14 cellular contexts compared by ENCODE assay signal in the genomic region with DNA sequence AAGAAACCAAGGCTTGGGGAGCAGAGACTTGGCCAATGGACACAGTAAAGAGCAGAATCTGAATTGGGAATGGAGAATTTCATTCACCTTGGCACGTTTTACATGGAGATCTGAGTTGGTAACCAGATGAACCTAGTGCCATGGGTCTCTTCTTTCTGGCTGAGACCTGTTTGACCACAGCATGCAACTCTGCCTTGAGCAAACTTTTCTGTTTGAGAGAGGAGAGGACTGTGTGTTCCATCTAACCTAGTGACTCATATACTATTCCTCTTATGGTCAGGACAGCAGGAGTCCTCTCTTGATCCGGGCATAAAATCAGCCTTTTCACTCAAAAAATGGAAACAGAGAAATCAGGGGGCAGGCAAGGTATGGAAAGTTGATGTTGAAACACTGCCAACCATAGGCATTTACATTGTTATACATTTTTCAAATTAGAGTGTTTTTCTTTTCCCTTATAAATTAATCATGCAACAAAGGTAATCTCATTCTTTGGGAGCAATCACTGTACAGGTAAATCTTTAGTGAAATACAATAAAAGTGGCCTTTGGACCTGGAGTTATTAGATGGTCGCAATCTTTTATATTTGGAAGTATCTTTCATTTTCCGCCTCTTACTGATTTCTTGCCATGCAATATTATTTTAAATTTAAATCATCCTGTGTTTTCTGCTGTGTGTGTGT.
A peak's percentile ranks its signal among the peaks of the same experiment; 100 is the strongest.
DNase-seq lines count a peak whose midpoint lies in the region; ATAC-seq and TF ChIP-seq lines count a peak whose summit lies in the region.
"Had no signal": no experiment of that assay in that cellular context is flagged by ENCODE, and none has a peak within 500 bp of the region (broad histone marks: within the 10 kb centered on the region; RNA-seq: fewer than 3 reads in every experiment).

No MANE protein-coding gene starts in this region.

- no peak overlapping the region for H3K23ac ChIP-seq in trophoblast cell (ENCODE audit: low read length)

- H3K79me2 ChIP-seq in trophoblast cell (ENCODE audit: control insufficient read depth, insufficient read depth, low read length, poor library complexity), result no peaks in the 10 kb centered on the region

- H3K4me3 ChIP-seq in AG04450 (ENCODE audit: low read depth, low read length), result no peak overlapping the region
- no peak overlapping the region for H3K4me3 ChIP-seq in SJSA1
- no peak overlapping the region for H3K4me3 ChIP-seq in fibroblast of mammary gland (ENCODE audit: control insufficient read depth, low read depth, low read length)
- H3K4me3 ChIP-seq in trophoblast cell (ENCODE audit: low read depth, low read length), result no peak overlapping the region
- H3K4me3 ChIP-seq: MG63, spleen had no signal

- no peak overlapping the region for H3K14ac ChIP-seq in trophoblast cell (ENCODE audit: low read length)

- no peaks in the 10 kb centered on the region for H3K36me3 ChIP-seq in SJSA1
- H3K36me3 ChIP-seq in trophoblast cell (ENCODE audit: control insufficient read depth in 1 of 2, insufficient read depth in 2 of 2, low read length in 2 of 2), result peaks cover 2 to 18% of the 10 kb centered on the region in 2 experiments
- H3K36me3 ChIP-seq: MG63 had no signal

- H2BK12ac ChIP-seq in trophoblast cell (ENCODE audit: low read length), result peak overlapping the region; percentile 24

- no peak overlapping the region for H2BK5ac ChIP-seq in trophoblast cell (ENCODE audit: low read depth, low read length, poor library complexity)

- TF ChIP-seq CTCF in AG04450 (IDR thresholded peaks at IDR 0.05; ENCODE audit: low read depth, low read length) (no peak), fibroblast of mammary gland (conservative IDR thresholded peaks at IDR 0.05; ENCODE audit: control insufficient read depth, insufficient read depth, low read depth, low read length) (no peak)

- no peak overlapping the region for H3K18ac ChIP-seq in trophoblast cell (ENCODE audit: low read length)

- H3K4me1 ChIP-seq in SJSA1 (replicated peaks) (peaks cover 42% of the 10 kb centered on the region), trophoblast cell (ENCODE audit: control insufficient read depth in 1 of 2, insufficient read depth in 2 of 2, low read length in 2 of 2) (peaks cover 6 to 14% of the 10 kb centered on the region in 2 experiments)

- no CpG with 5 or more reads among the region's 4 CpGs for WGBS in trophoblast cell (ENCODE audit: extremely low coverage, insufficient coverage, insufficient read length)

- H2AK5ac ChIP-seq in trophoblast cell (ENCODE audit: low read length), result no peak overlapping the region

- H3K9ac ChIP-seq in trophoblast cell (ENCODE audit: low read length), result no peak overlapping the region

- peaks cover 3% of the 10 kb centered on the region for H3K79me1 ChIP-seq in trophoblast cell (ENCODE audit: low read length)

- no peak overlapping the region for H3K4me2 ChIP-seq in trophoblast cell (ENCODE audit: low read length)

- H4K12ac ChIP-seq in trophoblast cell (ENCODE audit: low read depth, low read length), result no peak overlapping the region

- no peaks in the 10 kb centered on the region for H3K27me3 ChIP-seq in AG04450 (ENCODE audit: control insufficient read depth, insufficient read depth, low read length)
- H3K27me3 ChIP-seq in SJSA1 (replicated peaks), result no peaks in the 10 kb centered on the region
- no peaks in the 10 kb centered on the region for H3K27me3 ChIP-seq in trophoblast cell (ENCODE audit: insufficient read depth, low read length)
- H3K27me3 ChIP-seq: MG63 had no signal

- ATAC-seq in HG03520 (IDR thresholded peaks at IDR 0.05; ENCODE audit: unreplicated experiment), result no peak
- ATAC-seq: natural killer cell had no signal

- DNase-seq in AG04450 (ENCODE audit: low read depth, low spot score), result no peak
- peak in 1 of 2 experiments; percentile 32 for DNase-seq in SJSA1 (ENCODE audit: low read depth in 1 of 2, low spot score in 2 of 2)
- DNase-seq in fibroblast of mammary gland (ENCODE audit: low read depth), result peak; percentile 75
- no peak for DNase-seq in trophoblast cell
- DNase-seq in occipital lobe (lab: John Stamatoyannopoulos, UW), result no peak
- no peak for DNase-seq in activated naive CD4-positive, alpha-beta T cell treated with anti-CD3 and anti-CD28 coated beads, Interleukin-2, amount 50 U/mL, for 16 hours
- DNase-seq in nucleus accumbens (lab: John Stamatoyannopoulos, UW), result no peak
- DNase-seq: activated CD8-positive, alpha-beta memory T cell treated with anti-CD3 and anti-CD28 coated beads, Interleukin-2, amount 50 U/mL, for 48 hours; H7; MG63; natural killer cell; spleen; SW 1271 had no signal

- CTCF ChIA-PET in AG04450 (lab: Charles Lee), result interaction anchor here (0.7 to 1.2 kb wide), 5 partner anchors 9 to 157 kb away, joined by 3 to 6 read pairs (median 3); no protein-coding TSS in a partner anchor

- H4K8ac ChIP-seq in trophoblast cell (ENCODE audit: low read depth, low read length), result no peak overlapping the region

- peak overlapping the region; percentile 53 for H3K27ac ChIP-seq in AG04450 (ENCODE audit: low read depth, low read length)
- peak overlapping the region; percentile 61; the same call in 1 of the 2 replicates for H3K27ac ChIP-seq in SJSA1
- no peak overlapping the region for H3K27ac ChIP-seq in trophoblast cell (ENCODE audit: low read depth, low read length)
- H3K27ac ChIP-seq: spleen had no signal

- no peak overlapping the region for H3K4ac ChIP-seq in trophoblast cell (ENCODE audit: low read depth, low read length)

- POLR2A ChIA-PET in AG04450 (lab: Yijun Ruan, JAX), result interaction anchor here (0.9 to 1.1 kb wide), 2 partner anchors 50 to 58 kb away, joined by 3 read pairs; no protein-coding TSS in a partner anchor

- H2AFZ ChIP-seq in trophoblast cell (ENCODE audit: insufficient read depth, low read length, poor library complexity), result no peak overlapping the region

- H4K91ac ChIP-seq in trophoblast cell (ENCODE audit: low read depth, low read length), result no peak overlapping the region

- H3K9me3 ChIP-seq in AG04450 (ENCODE audit: control insufficient read depth, insufficient read depth, low read length) (no peaks in the 10 kb centered on the region), SJSA1 (replicated peaks) (no peaks in the 10 kb centered on the region), trophoblast cell (ENCODE audit: insufficient read depth, low read depth, low read length) (no peaks in the 10 kb centered on the region)
- H3K9me3 ChIP-seq: MG63, spleen had no signal

- no peak overlapping the region for H2BK120ac ChIP-seq in trophoblast cell (ENCODE audit: insufficient read depth, low read length, poor library complexity)
